In genomic region chr1:23178931-23179330, GRCh38 we compare ENCODE assay signal across 11 cellular contexts. TPM values are rescaled to one million over a fixed set of nuclear protein-coding genes. Genes with fewer than 3 reads are reported as not detected.
DNase-seq lines count a peak whose midpoint lies in the region; ATAC-seq, FAIRE-seq and TF ChIP-seq lines count a peak whose summit lies in the region.
"Had no signal": no experiment of that assay in that cellular context is flagged by ENCODE, and none has a peak within 500 bp of the region (broad histone marks: within the 10 kb centered on the region; RNA-seq: fewer than 3 reads in every experiment).

No MANE protein-coding gene starts in this region.

- H3K27ac ChIP-seq in OCI-LY7 (ENCODE audit: low read depth, low read length, poor library complexity, severe bottlenecking) (no peak overlapping the region), endothelial cell of umbilical vein (ENCODE audit: insufficient read depth, low read depth, low read length) (no peak overlapping the region)

- H3K36me3 ChIP-seq in OCI-LY7 (ENCODE audit: insufficient read depth, low read length) = no peaks in the 10 kb centered on the region
- H3K36me3 ChIP-seq in endothelial cell of umbilical vein (ENCODE audit: control insufficient read depth in 2 of 2, extremely low read depth in 1 of 2, insufficient read depth in 2 of 2, low read length in 2 of 2) = no peaks in the 10 kb centered on the region

- H4K20me1 ChIP-seq in OCI-LY7 (ENCODE audit: insufficient read depth, low read length) (no peaks in the 10 kb centered on the region), endothelial cell of umbilical vein (replicated peaks; ENCODE audit: control insufficient read depth, extremely low read depth, insufficient read depth, low read length) (no peaks in the 10 kb centered on the region)

- H3K4me2 ChIP-seq in OCI-LY7 (ENCODE audit: low read length) (no peak overlapping the region; the same call in 1 of the 2 replicates), endothelial cell of umbilical vein (ENCODE audit: insufficient read depth, low read length) (no peak overlapping the region)

- no peak for ATAC-seq in stimulated activated effector memory CD8-positive, alpha-beta T cell treated with anti-CD3 and anti-CD28 coated beads, Interleukin-12 subunit alpha, Interleukin-12 subunit beta, amount 100 ng/mL, for 72 hours
- ATAC-seq in HG02885 (IDR thresholded peaks at IDR 0.05; ENCODE audit: poor library complexity, unreplicated experiment) (no peak), HG03159 (IDR thresholded peaks at IDR 0.05; ENCODE audit: unreplicated experiment) (no peak), GM19395 (IDR thresholded peaks at IDR 0.05; ENCODE audit: unreplicated experiment) (no peak)

- H3K4me1 Mint-ChIP-seq in stimulated activated effector memory CD8-positive, alpha-beta T cell treated with anti-CD3 and anti-CD28 coated beads, Interleukin-12 subunit alpha, Interleukin-12 subunit beta, amount 100 ng/mL, for 72 hours = peaks cover 9% of the 10 kb centered on the region

- peak; percentile 51; the same call in 1 of the 2 replicates for TF ChIP-seq CTCF in OCI-LY7 (conservative IDR thresholded peaks at IDR 0.05; ENCODE audit: low read length)
- peak; percentile 23 to 31 for TF ChIP-seq CTCF in endothelial cell of umbilical vein (IDR thresholded peaks at IDR 0.05; ENCODE audit: extremely low read depth in 1 of 2, insufficient read depth in 1 of 2, low read depth in 1 of 2, low read length in 2 of 2)

- no peaks in the 10 kb centered on the region for H3K9me2 ChIP-seq in OCI-LY7 (ENCODE audit: insufficient read depth, low read length)

- H3K27me3 ChIP-seq in endothelial cell of umbilical vein (ENCODE audit: control insufficient read depth in 2 of 2, insufficient read depth in 2 of 2, low read length in 2 of 2) = no peaks in the 10 kb centered on the region

- H3K79me2 ChIP-seq in OCI-LY7 (ENCODE audit: insufficient read depth, low read depth, low read length) (no peaks in the 10 kb centered on the region), endothelial cell of umbilical vein (ENCODE audit: control insufficient read depth, insufficient read depth, low read length) (no peaks in the 10 kb centered on the region)

- H3K9ac ChIP-seq in endothelial cell of umbilical vein (replicated peaks; ENCODE audit: extremely low read depth, insufficient read depth, low read length) = no peak overlapping the region

- H3K9me3 ChIP-seq in OCI-LY7 (ENCODE audit: low read length) (no peaks in the 10 kb centered on the region), endothelial cell of umbilical vein (replicated peaks; ENCODE audit: control insufficient read depth, insufficient read depth, low read length) (no peaks in the 10 kb centered on the region)

- no TSS peak for BruUV-seq in OCI-LY7 (replicated peaks; lab: Mats Ljungman, UMichigan)
- BruUV-seq in endothelial cell of umbilical vein (replicated peaks; lab: Mats Ljungman, UMichigan) = no TSS peak

- no peaks in the 10 kb centered on the region for H3K9me3 Mint-ChIP-seq in stimulated activated effector memory CD8-positive, alpha-beta T cell treated with anti-CD3 and anti-CD28 coated beads, Interleukin-12 subunit alpha, Interleukin-12 subunit beta, amount 100 ng/mL, for 72 hours
- H3K9me3 Mint-ChIP-seq: activated CD4-positive, alpha-beta memory T cell treated with anti-CD3 and anti-CD28 coated beads, Interleukin-2, amount 10 ng/mL, durations not matched to agents 7 days and 5 days had no signal

- intact Hi-C loops in OCI-LY7 (cut with micrococcal nuclease; ENCODE audit: unreplicated experiment) = no loop called here
- intact Hi-C loops in endothelial cell of umbilical vein (cut with micrococcal nuclease) = no loop called here

- H2AFZ ChIP-seq in OCI-LY7 (ENCODE audit: low read length) (peak overlapping the region; percentile 38; the same call in 1 of the 2 replicates), endothelial cell of umbilical vein (ENCODE audit: low read depth, low read length) (no peak overlapping the region)

- peak overlapping the region; percentile 62 for H3K4me3 Mint-ChIP-seq in stimulated activated effector memory CD8-positive, alpha-beta T cell treated with anti-CD3 and anti-CD28 coated beads, Interleukin-12 subunit alpha, Interleukin-12 subunit beta, amount 100 ng/mL, for 72 hours
- H3K4me3 Mint-ChIP-seq: activated CD4-positive, alpha-beta memory T cell treated with anti-CD3 and anti-CD28 coated beads, Interleukin-2, amount 10 ng/mL, durations not matched to agents 7 days and 5 days had no signal

- TF ChIP-seq POLR2A in endothelial cell of umbilical vein (IDR thresholded peaks at IDR 0.05; ENCODE audit: low read depth, low read length) = no peak

- no peak overlapping the region for H3K4me3 ChIP-seq in OCI-LY7 (ENCODE audit: low read depth, low read length, poor library complexity, severe bottlenecking)
- H3K4me3 ChIP-seq in endothelial cell of umbilical vein (replicated peaks in 1 of 3; ENCODE audit: insufficient read depth in 1 of 3, low read depth in 1 of 3, low read length in 3 of 3) = no peak overlapping the region

- H3K4me1 ChIP-seq in OCI-LY7 (ENCODE audit: insufficient read depth, low read length, poor library complexity, severe bottlenecking) (peaks cover 47% of the 10 kb centered on the region), endothelial cell of umbilical vein (ENCODE audit: control insufficient read depth, extremely low read depth, insufficient read depth, low read length) (peaks cover 15% of the 10 kb centered on the region)

- DNase-seq in NCI-H82 (lab: John Stamatoyannopoulos, UW) (peak; percentile 22), NCI-H82 treated with DMSO at 0.1 percent for 48 hours (lab: John Stamatoyannopoulos, UW; ENCODE audit: unreplicated experiment) (no peak), OCI-LY7 (ENCODE audit: low spot score) (peak; percentile 48), endothelial cell of umbilical vein (ENCODE audit: low read depth, low spot score) (peak; percentile 57)
- no peak for DNase-seq in stimulated activated effector memory CD8-positive, alpha-beta T cell treated with anti-CD3 and anti-CD28 coated beads, Interleukin-12 subunit alpha, Interleukin-12 subunit beta, amount 100 ng/mL, for 72 hours (ENCODE audit: low spot score in 2 of 2)
- DNase-seq: activated CD4-positive, alpha-beta memory T cell treated with anti-CD3 and anti-CD28 coated beads, Interleukin-2, amount 10 ng/mL, durations not matched to agents 7 days and 5 days had no signal

- FAIRE-seq in endothelial cell of umbilical vein (lab: Jason Lieb, UNC) = peak; percentile 66

- CTCF ChIA-PET in OCI-LY7 (lab: Charles Lee; ENCODE audit: unreplicated experiment) = no interaction called here
- CTCF ChIA-PET in endothelial cell of umbilical vein (lab: Charles Lee) = interaction anchor here (0.8 to 4.2 kb wide), 10 partner anchors 10 to 201 kb away, joined by 3 to 65 read pairs (median 5); partner anchors contain the start of gene LUZP1

- no peak overlapping the region for H3K27ac Mint-ChIP-seq in stimulated activated effector memory CD8-positive, alpha-beta T cell treated with anti-CD3 and anti-CD28 coated beads, Interleukin-12 subunit alpha, Interleukin-12 subunit beta, amount 100 ng/mL, for 72 hours
- H3K27ac Mint-ChIP-seq: activated CD4-positive, alpha-beta memory T cell treated with anti-CD3 and anti-CD28 coated beads, Interleukin-2, amount 10 ng/mL, durations not matched to agents 7 days and 5 days had no signal

- H3K9me1 ChIP-seq in endothelial cell of umbilical vein (replicated peaks; ENCODE audit: control insufficient read depth, extremely low read depth, insufficient read depth, low read length) = no peaks in the 10 kb centered on the region

- H3K36me3 Mint-ChIP-seq in stimulated activated effector memory CD8-positive, alpha-beta T cell treated with anti-CD3 and anti-CD28 coated beads, Interleukin-12 subunit alpha, Interleukin-12 subunit beta, amount 100 ng/mL, for 72 hours = no peaks in the 10 kb centered on the region

- dilution Hi-C loops in endothelial cell of umbilical vein (cut with MboI; ENCODE audit: extremely low pct_ligation_motif_present, low sequenced_read_pairs) = no loop called here

- POLR2A ChIA-PET in OCI-LY7 (lab: Charles Lee) = interaction anchor here (0.6 to 0.7 kb wide), 2 partner anchors 11 to 168 kb away, joined by 3 to 7 read pairs; no protein-coding TSS in a partner anchor
- POLR2A ChIA-PET in endothelial cell of umbilical vein (lab: Charles Lee) = interaction anchor here (1.2 kb wide), 1 partner anchor 79 kb away, joined by 3 read pairs; no protein-coding TSS in a partner anchor

TF ChIP-seq in endothelial cell of umbilical vein, 7 proteins besides CTCF, POLR2A, EP300 and RAD21 (continues in another document):
- TF ChIP-seq MYC (IDR thresholded peaks at IDR 0.05; ENCODE audit: low read depth, low read length) (no peak), POLR2AphosphoS5 (IDR thresholded peaks at IDR 0.05; ENCODE audit: insufficient read depth, low read depth, low read length) (no peak), GATA2 (IDR thresholded peaks at IDR 0.05; ENCODE audit: insufficient read depth, insufficient read length, low read depth, low read length) (no peak)
- TF ChIP-seq, protein P1, sequence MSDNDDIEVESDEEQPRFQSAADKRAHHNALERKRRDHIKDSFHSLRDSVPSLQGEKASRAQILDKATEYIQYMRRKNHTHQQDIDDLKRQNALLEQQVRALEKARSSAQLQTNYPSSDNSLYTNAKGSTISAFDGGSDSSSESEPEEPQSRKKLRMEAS (IDR thresholded peaks at IDR 0.05; ENCODE audit: insufficient read depth, insufficient read length) = no peak

RNA-seq across cellular contexts. Expression of gene LUZP1, which starts 10.3 kb away (rescaled TPM):
- total RNA-seq in OCI-LY7 (2014; rRNA removed; shearing (Covaris generic)) = 7.6 and 8.5 TPM in 2 replicates
- total RNA-seq in OCI-LY7 (2022) (10.3 and 13.6 TPM in 2 replicates), endothelial cell of umbilical vein (82.4 and 92.3 TPM in 2 replicates)
- polyA plus RNA-seq in endothelial cell of umbilical vein = 24.0 and 26.3 TPM in 2 replicates
- polyA plus RNA-seq in endothelial cell of umbilical vein (2011; cell fraction: cytosol; rRNA removed) = 27.7 and 27.9 TPM in 2 replicates
- polyA plus RNA-seq in endothelial cell of umbilical vein (2011; cell fraction: nucleus; rRNA removed) = 51.3 and 61.7 TPM in 2 replicates
- 48.4 and 60.7 TPM in 2 replicates for polyA plus RNA-seq in endothelial cell of umbilical vein (2012)
- 84.2 and 92.3 TPM in 2 replicates for polyA minus RNA-seq in endothelial cell of umbilical vein
- polyA minus RNA-seq in endothelial cell of umbilical vein (2011; cell fraction: cytosol; rRNA and poly(A)+ RNA removed) = 12.7 TPM
- 58.7 and 84.7 TPM in 2 replicates for polyA minus RNA-seq in endothelial cell of umbilical vein (2011; cell fraction: nucleus; rRNA and poly(A)+ RNA removed)

RNA-seq across cellular contexts. Expression of gene HTR1D, which starts 38.4 kb away (rescaled TPM):
- total RNA-seq in OCI-LY7 (2014; rRNA removed; shearing (Covaris generic)) = not detected in 2 replicates
- not detected in 2 replicates for total RNA-seq in OCI-LY7 (2022)
- total RNA-seq in endothelial cell of umbilical vein = 1.5 and 2.2 TPM in 2 replicates
- polyA plus RNA-seq in endothelial cell of umbilical vein = 1.9 TPM in 2 replicates
- 1.8 TPM in 2 replicates for polyA plus RNA-seq in endothelial cell of umbilical vein (2011; cell fraction: cytosol; rRNA removed)
- polyA plus RNA-seq in endothelial cell of umbilical vein (2011; cell fraction: nucleus; rRNA removed) = 0.91 and 0.98 TPM in 2 replicates
- 4.3 and 5.4 TPM in 2 replicates for polyA plus RNA-seq in endothelial cell of umbilical vein (2012)
- polyA minus RNA-seq in endothelial cell of umbilical vein = 0.93 and 1.6 TPM in 2 replicates
- 3.3 TPM for polyA minus RNA-seq in endothelial cell of umbilical vein (2011; cell fraction: cytosol; rRNA and poly(A)+ RNA removed)
- polyA minus RNA-seq in endothelial cell of umbilical vein (2011; cell fraction: nucleus; rRNA and poly(A)+ RNA removed) = 0.96 and 1.1 TPM in 2 replicates
- total RNA-seq: activated CD4-positive, alpha-beta memory T cell treated with anti-CD3 and anti-CD28 coated beads, Interleukin-2, amount 10 ng/mL, durations not matched to agents 7 days and 5 days; LHCN-M2; skeletal muscle tissue had no signal

Comparison
In these comparisons a context has a peak if more than half of its experiments do, and no peak if none do; other contexts are left out.
1. DNase-seq: peak in NCI-H82 (single experiment), OCI-LY7 (single experiment) and endothelial cell of umbilical vein (single experiment); none in NCI-H82 treated with DMSO at 0.1 percent for 48 hours (single experiment) and stimulated activated effector memory CD8-positive, alpha-beta T cell treated with anti-CD3 and anti-CD28 coated beads, Interleukin-12 subunit alpha, Interleukin-12 subunit beta, amount 100 ng/mL, for 72 hours (0 of 2).